ENCODE assay signal across 8 cellular contexts in the genomic region with DNA sequence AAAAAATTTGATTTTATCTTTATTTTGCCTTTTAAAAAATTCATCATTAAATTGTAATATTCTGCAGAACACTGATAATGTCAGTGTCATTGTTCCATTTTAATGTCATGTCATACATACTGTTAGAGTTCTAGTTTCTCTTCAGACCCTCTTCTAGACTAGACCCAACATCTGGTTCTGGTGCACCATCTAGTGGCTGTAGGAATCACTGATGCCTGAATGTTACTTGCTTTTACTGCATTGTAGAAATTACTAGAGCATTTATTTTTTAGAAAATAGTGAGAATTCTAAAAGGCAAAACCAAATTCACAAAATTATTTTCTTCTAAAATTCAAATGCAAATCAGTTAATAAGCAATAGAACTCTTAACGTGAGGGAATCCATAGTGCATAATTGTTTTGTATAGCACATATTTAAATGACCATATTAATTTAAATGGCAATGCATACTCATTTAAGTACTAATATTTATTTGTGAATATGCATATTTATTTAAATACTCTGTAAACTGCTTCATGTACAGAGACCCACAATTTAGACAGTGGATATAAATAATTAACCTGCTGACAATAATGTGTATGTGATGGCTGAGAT.
DNase-seq lines count a peak whose midpoint lies in the region; ATAC-seq, FAIRE-seq and TF ChIP-seq lines count a peak whose summit lies in the region.

No MANE protein-coding gene starts in this region.

- TF ChIP-seq EP300 in HepG2 (IDR thresholded peaks at IDR 0.05; ENCODE audit: low read depth in 2 of 2, low read length in 2 of 2), result no peak
- no peak for TF ChIP-seq EP300 in HepG2 (CRISPR knock-in tag; IDR thresholded peaks at IDR 0.05; ENCODE audit: borderline replicate concordance)

- H3K36me3 ChIP-seq in HepG2 (replicated peaks in 1 of 2; ENCODE audit: control insufficient read depth in 1 of 2, insufficient read depth in 2 of 2, low read length in 2 of 2), result no peaks in the 10 kb centered on the region

- no peak overlapping the region for H3K4me3 ChIP-seq in HepG2 (replicated peaks in 1 of 3; ENCODE audit: insufficient read depth in 1 of 3, low read depth in 2 of 3, low read length in 3 of 3)

- H3K27ac ChIP-seq in HepG2 (ENCODE audit: extremely low read length, insufficient read depth, low read length), result no peak overlapping the region

- H3K79me2 ChIP-seq in HepG2 (ENCODE audit: insufficient read depth, low read length), result no peaks in the 10 kb centered on the region

- H3K27me3 ChIP-seq in HepG2 (ENCODE audit: control insufficient read depth in 1 of 2, insufficient read depth in 2 of 2, low read length in 2 of 2), result no peaks in the 10 kb centered on the region

- TF ChIP-seq RAD21 in HepG2 (CRISPR knock-in tag; IDR thresholded peaks at IDR 0.05), result peak; percentile 70

- H3K27me3 Mint-ChIP-seq in T-helper 17 cell (no peaks in the 10 kb centered on the region), chondrocyte (ENCODE audit: low read depth) (no peaks in the 10 kb centered on the region)

- peak; percentile 99 for TF ChIP-seq CTCF in chondrocyte (IDR thresholded peaks at IDR 0.05)
- TF ChIP-seq CTCF in HepG2 (CRISPR knock-in tag; IDR thresholded peaks at IDR 0.05), result peak; percentile 79

- no peak overlapping the region for H3K4me2 ChIP-seq in HepG2 (ENCODE audit: low read depth, low read length)

- H3K9me3 Mint-ChIP-seq in chondrocyte (ENCODE audit: low read depth), result no peaks in the 10 kb centered on the region
- no peaks in the 10 kb centered on the region for H3K9me3 Mint-ChIP-seq in stimulated activated effector memory CD8-positive, alpha-beta T cell treated with anti-CD3 and anti-CD28 coated beads, Interleukin-12 subunit alpha, Interleukin-12 subunit beta, amount 100 ng/mL, for 72 hours

- DNase-seq in AML-193 (lab: John Stamatoyannopoulos, UW) (peak; percentile 54 to 73), GM18507 (ENCODE audit: extremely low spot score, insufficient read length, low read depth) (peak; percentile 22), NCI-H1417 (lab: John Stamatoyannopoulos, UW) (peak; percentile 53 to 92 (median 92)), T-helper 17 cell (peak in 1 of 3 donors; percentile 23), chondrocyte (ENCODE audit: low spot score) (no peak), HepG2 (ENCODE audit: low spot score) (peak; percentile 59)
- DNase-seq in stimulated activated effector memory CD8-positive, alpha-beta T cell treated with anti-CD3 and anti-CD28 coated beads, Interleukin-12 subunit alpha, Interleukin-12 subunit beta, amount 100 ng/mL, for 72 hours (ENCODE audit: low spot score in 2 of 2), result peak in 1 of 2 donors; percentile 9

- no peaks in the 10 kb centered on the region for H3K4me1 ChIP-seq in HepG2 (ENCODE audit: insufficient read depth, low read length)

- no peak for TF ChIP-seq POLR2A in HepG2 (IDR thresholded peaks at IDR 0.05; ENCODE audit: insufficient read depth in 1 of 2, low read depth in 2 of 2, low read length in 2 of 2)

- BruUV-seq in HepG2 (replicated peaks; lab: Mats Ljungman, UMichigan), result no TSS peak

- in situ Hi-C loops in HepG2 (cut with HindIII; ENCODE audit: extremely low pct_ligation_motif_present, low pct_unique_long_range_greater_than_20kb), result loop anchor here (10.0 kb wide), 1 partner anchor 864 kb away; no protein-coding TSS in a partner anchor

- peak; percentile 96 for ATAC-seq in HG02870 (IDR thresholded peaks at IDR 0.05; ENCODE audit: unreplicated experiment)
- ATAC-seq in T-helper 17 cell, result peak; percentile 82
- ATAC-seq in HepG2, result peak; percentile 88
- peak; percentile 78 for ATAC-seq in stimulated activated effector memory CD8-positive, alpha-beta T cell treated with anti-CD3 and anti-CD28 coated beads, Interleukin-12 subunit alpha, Interleukin-12 subunit beta, amount 100 ng/mL, for 72 hours

- H3K4me3 Mint-ChIP-seq in T-helper 17 cell, result no peak overlapping the region
- no peak overlapping the region for H3K4me3 Mint-ChIP-seq in chondrocyte (ENCODE audit: unreplicated experiment)
- no peak overlapping the region for H3K4me3 Mint-ChIP-seq in stimulated activated effector memory CD8-positive, alpha-beta T cell treated with anti-CD3 and anti-CD28 coated beads, Interleukin-12 subunit alpha, Interleukin-12 subunit beta, amount 100 ng/mL, for 72 hours

- H3K4me1 Mint-ChIP-seq in T-helper 17 cell, result peaks cover 15% of the 10 kb centered on the region
- peaks cover under 1% of the 10 kb centered on the region for H3K4me1 Mint-ChIP-seq in chondrocyte (ENCODE audit: low read depth)
- H3K4me1 Mint-ChIP-seq in stimulated activated effector memory CD8-positive, alpha-beta T cell treated with anti-CD3 and anti-CD28 coated beads, Interleukin-12 subunit alpha, Interleukin-12 subunit beta, amount 100 ng/mL, for 72 hours, result peaks cover 9% of the 10 kb centered on the region

- 2% methylated on average over 1 of the region's 1 CpG for WGBS in HepG2 (ENCODE audit: low lambda C conversion rate)

- intact Hi-C loops in HepG2 (cut with micrococcal nuclease; ENCODE audit: unreplicated experiment), result loop anchor here (1.0 kb wide), 3 partner anchors 649 to 899 kb away; partner anchors contain the start of gene KLF5

- H3K36me3 Mint-ChIP-seq in T-helper 17 cell (ENCODE audit: low read depth) (peaks cover 8% of the 10 kb centered on the region), chondrocyte (ENCODE audit: low read depth) (peaks cover 4% of the 10 kb centered on the region)
- peaks cover 51% of the 10 kb centered on the region for H3K36me3 Mint-ChIP-seq in stimulated activated effector memory CD8-positive, alpha-beta T cell treated with anti-CD3 and anti-CD28 coated beads, Interleukin-12 subunit alpha, Interleukin-12 subunit beta, amount 100 ng/mL, for 72 hours

- H4K20me1 ChIP-seq in HepG2 (ENCODE audit: insufficient read depth, low read length), result no peaks in the 10 kb centered on the region

- no peak overlapping the region for H3K27ac Mint-ChIP-seq in T-helper 17 cell
- H3K27ac Mint-ChIP-seq in chondrocyte (ENCODE audit: unreplicated experiment), result no peak overlapping the region
- H3K27ac Mint-ChIP-seq in stimulated activated effector memory CD8-positive, alpha-beta T cell treated with anti-CD3 and anti-CD28 coated beads, Interleukin-12 subunit alpha, Interleukin-12 subunit beta, amount 100 ng/mL, for 72 hours, result no peak overlapping the region

- peak; percentile 79 for FAIRE-seq in GM18507 (lab: Jason Lieb, UNC)
- peak; percentile 36 for FAIRE-seq in HepG2 (lab: Jason Lieb, UNC)

- POLR2A ChIA-PET in HepG2 (lab: Yijun Ruan, JAX), result no interaction called here

- no peak overlapping the region for H3K9ac ChIP-seq in HepG2 (ENCODE audit: insufficient read depth, low read depth, low read length)

- CTCF ChIA-PET in HepG2 (lab: Yijun Ruan, JAX; ENCODE audit: low intra/inter-chr PET ratio, low total read pairs), result interaction anchor here (1.4 to 2.6 kb wide), 2 partner anchors 869 to 900 kb away, joined by 3 to 18 read pairs; no protein-coding TSS in a partner anchor

- H2AFZ ChIP-seq in HepG2 (ENCODE audit: low read length), result no peak overlapping the region

- no peaks in the 10 kb centered on the region for H3K9me3 ChIP-seq in T-helper 17 cell (ENCODE audit: control insufficient read depth, low read length, poor library complexity, severe bottlenecking)
- H3K9me3 ChIP-seq in HepG2 (ENCODE audit: low read length), result no peaks in the 10 kb centered on the region

TF ChIP-seq in HepG2, 621 proteins besides CTCF, POLR2A, EP300 and RAD21:
- no peak for TF ChIP-seq ARNTL (CRISPR knock-in tag; IDR thresholded peaks at IDR 0.05)
- no peak for TF ChIP-seq SIX1 (CRISPR knock-in tag; IDR thresholded peaks at IDR 0.05; ENCODE audit: borderline replicate concordance)
- peak; percentile 94 for TF ChIP-seq STAG1 (CRISPR knock-in tag; IDR thresholded peaks at IDR 0.05)
- TF ChIP-seq MIXL1 (CRISPR knock-in tag; IDR thresholded peaks at IDR 0.05), result 0 out of 2 replicates have a peak, but pooled peaks have one; percentile 24
- TF ChIP-seq, protein P1, sequence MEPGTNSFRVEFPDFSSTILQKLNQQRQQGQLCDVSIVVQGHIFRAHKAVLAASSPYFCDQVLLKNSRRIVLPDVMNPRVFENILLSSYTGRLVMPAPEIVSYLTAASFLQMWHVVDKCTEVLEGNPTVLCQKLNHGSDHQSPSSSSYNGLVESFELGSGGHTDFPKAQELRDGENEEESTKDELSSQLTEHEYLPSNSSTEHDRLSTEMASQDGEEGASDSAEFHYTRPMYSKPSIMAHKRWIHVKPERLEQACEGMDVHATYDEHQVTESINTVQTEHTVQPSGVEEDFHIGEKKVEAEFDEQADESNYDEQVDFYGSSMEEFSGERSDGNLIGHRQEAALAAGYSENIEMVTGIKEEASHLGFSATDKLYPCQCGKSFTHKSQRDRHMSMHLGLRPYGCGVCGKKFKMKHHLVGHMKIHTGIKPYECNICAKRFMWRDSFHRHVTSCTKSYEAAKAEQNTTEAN (CRISPR knock-in tag; conservative IDR thresholded peaks at IDR 0.05), result no peak
- no peak for TF ChIP-seq HMGXB4 (CRISPR knock-in tag; IDR thresholded peaks at IDR 0.05; ENCODE audit: borderline replicate concordance in 1 of 2, low read depth in 1 of 2)
- TF ChIP-seq REPIN1 (CRISPR knock-in tag; IDR thresholded peaks at IDR 0.05; ENCODE audit: borderline replicate concordance, low read depth), result no peak
- TF ChIP-seq HMG20B (CRISPR knock-in tag; conservative IDR thresholded peaks at IDR 0.05), result no peak
- no peak for TF ChIP-seq MTA1 (CRISPR knock-in tag; IDR thresholded peaks at IDR 0.05; ENCODE audit: borderline replicate concordance)
- peak; percentile 81 for TF ChIP-seq SMC3 (IDR thresholded peaks at IDR 0.05; ENCODE audit: low read length)
- TF ChIP-seq ZNF20 (CRISPR knock-in tag; IDR thresholded peaks at IDR 0.05), result no peak
TF ChIP-seq in HepG2: peak in this region for 3.
